28 cellular contexts compared by ENCODE assay signal in genomic region chr12:5626146-5626545, GRCh38.
"Had no signal": no experiment of that assay in that cellular context is flagged by ENCODE, and none has a peak within 500 bp of the region (broad histone marks: within the 10 kb centered on the region; RNA-seq: fewer than 3 reads in every experiment).

No MANE protein-coding gene starts in this region.

- H3K27me3 Mint-ChIP-seq: stimulated activated naive CD8-positive, alpha-beta T cell treated with anti-CD3 and anti-CD28 coated beads, Interleukin-15, Interleukin-2, amounts not matched to agents 100 ng/mL and 50 ng/mL, for 24 hours had no signal

- H3K9me3 ChIP-seq: ovary, psoas muscle, right lobe of liver, sigmoid colon, stomach, thoracic aorta, thyroid gland, tibial nerve, upper lobe of left lung, vagina had no signal

- H3K4me1 Mint-ChIP-seq: natural killer cell; stimulated activated effector memory CD8-positive, alpha-beta T cell treated with anti-CD3 and anti-CD28 coated beads, Interleukin-12 subunit alpha, Interleukin-12 subunit beta, amount 100 ng/mL, for 72 hours; stimulated activated naive B cell treated with anti-CD40 and anti-IgM and Interleukin-4, amounts not matched to agents 10 μg/mL and 1 μg/mL and 100 μg/mL, for 72 hours had no signal

- H3K4me1 ChIP-seq: parathyroid adenoma, psoas muscle, right lobe of liver, sigmoid colon, stomach, thyroid gland, vagina had no signal

- H3K36me3 ChIP-seq: neural progenitor cell, ovary, right lobe of liver, sigmoid colon, stomach, thoracic aorta, thyroid gland, tibial nerve, vagina had no signal

- H3K27me3 ChIP-seq: neural progenitor cell, ovary, right lobe of liver, sigmoid colon, stomach, thyroid gland, tibial nerve, upper lobe of left lung, vagina had no signal

- H3K4me3 Mint-ChIP-seq: natural killer cell; nephron progenitor cell; neural progenitor cell; stimulated activated effector memory CD8-positive, alpha-beta T cell treated with anti-CD3 and anti-CD28 coated beads, Interleukin-12 subunit alpha, Interleukin-12 subunit beta, amount 100 ng/mL, for 72 hours; stimulated activated naive B cell treated with anti-CD40 and anti-IgM and Interleukin-4, amounts not matched to agents 10 μg/mL and 1 μg/mL and 100 μg/mL, for 72 hours; stimulated activated naive CD8-positive, alpha-beta T cell treated with anti-CD3 and anti-CD28 coated beads, Interleukin-15, Interleukin-2, amounts not matched to agents 100 ng/mL and 50 ng/mL, for 24 hours had no signal

- H3K9me3 Mint-ChIP-seq: natural killer cell; nephron progenitor cell; neural progenitor cell; stimulated activated effector memory CD8-positive, alpha-beta T cell treated with anti-CD3 and anti-CD28 coated beads, Interleukin-12 subunit alpha, Interleukin-12 subunit beta, amount 100 ng/mL, for 72 hours; stimulated activated naive B cell treated with anti-CD40 and anti-IgM and Interleukin-4, amounts not matched to agents 10 μg/mL and 1 μg/mL and 100 μg/mL, for 72 hours; stimulated activated naive CD8-positive, alpha-beta T cell treated with anti-CD3 and anti-CD28 coated beads, Interleukin-15, Interleukin-2, amounts not matched to agents 100 ng/mL and 50 ng/mL, for 24 hours had no signal

- H3K4me3 ChIP-seq: neural progenitor cell, ovary, psoas muscle, right lobe of liver, sigmoid colon, stomach, thoracic aorta, thyroid gland, tibial nerve, upper lobe of left lung, vagina had no signal

- H3K36me3 Mint-ChIP-seq: natural killer cell; neural progenitor cell; stimulated activated effector memory CD8-positive, alpha-beta T cell treated with anti-CD3 and anti-CD28 coated beads, Interleukin-12 subunit alpha, Interleukin-12 subunit beta, amount 100 ng/mL, for 72 hours; stimulated activated naive B cell treated with anti-CD40 and anti-IgM and Interleukin-4, amounts not matched to agents 10 μg/mL and 1 μg/mL and 100 μg/mL, for 72 hours had no signal

- H3K27ac ChIP-seq: neural progenitor cell, ovary, parathyroid adenoma, psoas muscle, right lobe of liver, sigmoid colon, thoracic aorta, thyroid gland, tibial nerve, upper lobe of left lung, vagina had no signal

- DNase-seq: natural killer cell; nephron progenitor cell; occipital lobe; ovary; posterior cingulate gyrus; psoas muscle; right cardiac atrium; right lobe of liver; sigmoid colon; small intestine; stimulated activated CD4-positive, alpha-beta T cell treated with anti-CD3 and anti-CD28 coated beads, Interleukin-15, amount 100 ng/mL, for 24 hours; stimulated activated CD4-positive, alpha-beta T cell treated with anti-CD3 and anti-CD28 coated beads, Interleukin-2, amount 100 ng/mL, for 24 hours; stimulated activated CD4-positive, alpha-beta T cell treated with anti-CD3 and anti-CD28 coated beads, Interleukin-2, amount 100 ng/mL, for 48 hours; stimulated activated CD4-positive, alpha-beta T cell treated with anti-CD3 and anti-CD28 coated beads, Interleukin-4, amount 100 ng/mL, for 24 hours; stimulated activated naive B cell treated with anti-CD40 and anti-IgM and Interleukin-4, amounts not matched to agents 10 μg/mL and 1 μg/mL and 100 μg/mL, for 72 hours; stimulated activated naive CD4-positive, alpha-beta T cell treated with Interleukin-2 at 50 U/mL for 16 hours; stomach; thyroid gland; trophoblast cell; upper lobe of left lung had no signal

- H3K27ac Mint-ChIP-seq: natural killer cell; nephron progenitor cell; neural progenitor cell; progenitor cell of endocrine pancreas; stimulated activated effector memory CD8-positive, alpha-beta T cell treated with anti-CD3 and anti-CD28 coated beads, Interleukin-12 subunit alpha, Interleukin-12 subunit beta, amount 100 ng/mL, for 72 hours; stimulated activated naive B cell treated with anti-CD40 and anti-IgM and Interleukin-4, amounts not matched to agents 10 μg/mL and 1 μg/mL and 100 μg/mL, for 72 hours; stimulated activated naive CD8-positive, alpha-beta T cell treated with anti-CD3 and anti-CD28 coated beads, Interleukin-15, Interleukin-2, amounts not matched to agents 100 ng/mL and 50 ng/mL, for 24 hours had no signal

- ATAC-seq: natural killer cell; psoas muscle; right cardiac atrium; right lobe of liver; stimulated activated effector memory CD8-positive, alpha-beta T cell treated with anti-CD3 and anti-CD28 coated beads, Interleukin-12 subunit alpha, Interleukin-12 subunit beta, amount 100 ng/mL, for 72 hours; stimulated activated naive B cell treated with anti-CD40 and anti-IgM and Interleukin-4, amounts not matched to agents 10 μg/mL and 1 μg/mL and 100 μg/mL, for 72 hours had no signal
